Comparison of ENCODE assay signal across 8 cellular contexts in the genomic region with DNA sequence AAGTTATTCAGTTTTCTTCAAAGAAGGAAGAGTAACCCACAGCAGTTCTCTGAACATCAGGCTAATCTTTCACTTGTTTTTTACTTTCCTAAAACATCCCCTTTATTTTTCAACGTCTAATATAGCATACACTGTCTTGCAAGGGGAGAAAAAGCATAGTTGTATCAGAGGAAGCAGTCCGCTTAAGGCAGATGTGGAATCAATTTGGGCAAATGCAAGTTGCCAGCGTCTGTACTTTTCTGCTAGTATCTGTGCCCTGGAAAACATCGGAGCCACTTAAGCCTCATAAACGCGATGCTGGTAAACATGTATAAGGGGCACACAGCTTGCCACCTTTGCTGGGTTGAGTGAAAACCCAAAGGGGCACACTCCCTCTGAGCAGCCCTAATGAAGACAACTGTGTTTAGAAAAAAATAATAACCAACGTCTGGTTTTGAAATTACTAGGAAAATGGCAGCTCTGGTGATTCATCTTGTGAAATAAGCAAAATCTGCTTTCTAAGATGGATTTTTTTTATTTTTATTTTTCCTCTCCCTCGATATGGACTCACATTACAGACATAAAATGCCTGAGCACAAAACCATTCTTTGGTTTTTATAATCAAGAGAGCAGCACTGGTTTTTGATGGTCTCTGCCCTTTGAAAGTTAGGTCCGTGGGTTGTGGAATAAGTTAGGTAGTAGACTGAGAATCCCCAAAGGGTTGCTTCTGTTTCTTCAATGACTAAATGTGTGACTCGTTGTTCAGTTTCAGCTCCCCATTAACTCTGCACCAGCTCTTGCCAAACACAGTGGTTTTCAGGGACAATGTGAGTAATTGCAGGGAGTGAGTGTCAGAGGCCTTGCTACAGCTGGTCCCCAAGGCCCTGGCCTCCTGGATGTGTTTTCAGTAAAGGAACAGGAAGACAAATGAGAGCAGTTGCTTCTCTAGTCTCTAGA. TPM values are rescaled to one million over a fixed set of nuclear protein-coding genes. Genes with fewer than 3 reads are reported as not detected.
DNase-seq lines count a peak whose midpoint lies in the region; ATAC-seq, FAIRE-seq and TF ChIP-seq lines count a peak whose summit lies in the region.

No MANE protein-coding gene starts in this region.

- H3K27ac ChIP-seq in vagina, result no peak overlapping the region

- H3K27ac Mint-ChIP-seq in dendritic cell treated with granulocyte-macrophage colony-stimulating factor and Interleukin-4, amounts not matched to agents 40 ng/mL and 50 ng/mL, for 4 days, result peak overlapping the region; percentile 9
- peak overlapping the region in 1 of 2 donors; percentile 31 for H3K27ac Mint-ChIP-seq in effector memory CD8-positive, alpha-beta T cell

- TF ChIP-seq CTCF in vagina (IDR thresholded peaks at IDR 0.05), result no peak

- peaks cover 28% of the 10 kb centered on the region for H3K27me3 Mint-ChIP-seq in dendritic cell treated with granulocyte-macrophage colony-stimulating factor and Interleukin-4, amounts not matched to agents 40 ng/mL and 50 ng/mL, for 4 days
- H3K27me3 Mint-ChIP-seq in effector memory CD8-positive, alpha-beta T cell, result peaks cover 21 to 50% of the 10 kb centered on the region in 2 donors

- H3K36me3 Mint-ChIP-seq in dendritic cell treated with granulocyte-macrophage colony-stimulating factor and Interleukin-4, amounts not matched to agents 40 ng/mL and 50 ng/mL, for 4 days (ENCODE audit: low read depth), result no peaks in the 10 kb centered on the region
- no peaks in the 10 kb centered on the region for H3K36me3 Mint-ChIP-seq in effector memory CD8-positive, alpha-beta T cell (ENCODE audit: insufficient read depth)

- DNase-seq in GM12891 (ENCODE audit: insufficient read length, low spot score) (peak; percentile 21), HT1080 (ENCODE audit: low read depth) (peak; percentile 46), vagina (ENCODE audit: extremely low spot score in 2 of 2) (no peak), NCI-H1048 (lab: John Stamatoyannopoulos, UW) (no peak)
- peak; percentile 62 for DNase-seq in stimulated activated CD4-positive, alpha-beta T cell treated with anti-CD3 and anti-CD28 coated beads, Interleukin-4, amount 100 ng/mL, for 24 hours
- DNase-seq in effector memory CD8-positive, alpha-beta T cell, result no peak

- peak; percentile 86 for ATAC-seq in GM21515 (IDR thresholded peaks at IDR 0.05; ENCODE audit: unreplicated experiment)
- ATAC-seq in effector memory CD8-positive, alpha-beta T cell (replicated peaks), result no peak

- H3K9me3 Mint-ChIP-seq in dendritic cell treated with granulocyte-macrophage colony-stimulating factor and Interleukin-4, amounts not matched to agents 40 ng/mL and 50 ng/mL, for 4 days, result peaks cover 5% of the 10 kb centered on the region
- H3K9me3 Mint-ChIP-seq in effector memory CD8-positive, alpha-beta T cell, result peaks cover 0 to 2% of the 10 kb centered on the region in 2 donors

- intact Hi-C loops in dendritic cell treated with granulocyte-macrophage colony-stimulating factor and Interleukin-4, amounts not matched to agents 40 ng/mL and 50 ng/mL, for 4 days (cut with micrococcal nuclease), result no loop called here
- intact Hi-C loops in vagina (cut with DNase I), result no loop called here

- no peak overlapping the region for H3K4me3 ChIP-seq in vagina

- H3K4me1 ChIP-seq in vagina, result no peaks in the 10 kb centered on the region

- H3K27me3 ChIP-seq in vagina, result no peaks in the 10 kb centered on the region

- TF ChIP-seq POLR2A in GM12891 (IDR thresholded peaks at IDR 0.05; ENCODE audit: low read depth, low read length) (no peak), vagina (IDR thresholded peaks at IDR 0.05) (no peak)

- no peaks in the 10 kb centered on the region for H3K9me3 ChIP-seq in vagina

- H3K4me3 Mint-ChIP-seq in dendritic cell treated with granulocyte-macrophage colony-stimulating factor and Interleukin-4, amounts not matched to agents 40 ng/mL and 50 ng/mL, for 4 days, result no peak overlapping the region
- peak overlapping the region in 1 of 2 donors; percentile 43 for H3K4me3 Mint-ChIP-seq in effector memory CD8-positive, alpha-beta T cell

- peaks cover 21% of the 10 kb centered on the region for H3K4me1 Mint-ChIP-seq in dendritic cell treated with granulocyte-macrophage colony-stimulating factor and Interleukin-4, amounts not matched to agents 40 ng/mL and 50 ng/mL, for 4 days (ENCODE audit: low read depth)
- H3K4me1 Mint-ChIP-seq in effector memory CD8-positive, alpha-beta T cell (ENCODE audit: low read depth in 2 of 2), result peaks cover 11 to 15% of the 10 kb centered on the region in 2 donors

- peak; percentile 81 for FAIRE-seq in GM12891 (lab: Jason Lieb, UNC)

- no peaks in the 10 kb centered on the region for H3K36me3 ChIP-seq in vagina

TF ChIP-seq in GM12891, 5 proteins besides CTCF, POLR2A, EP300 and RAD21:
- TF ChIP-seq PAX5 (IDR thresholded peaks at IDR 0.05; ENCODE audit: insufficient read depth, low read length, severe bottlenecking) (no peak), TAF1 (IDR thresholded peaks at IDR 0.05; ENCODE audit: low read depth, low read length) (no peak), POU2F2 (IDR thresholded peaks at IDR 0.05; ENCODE audit: low read depth, low read length) (0 out of 2 replicates have a peak, but pooled peaks have one; percentile 26), SPI1 (IDR thresholded peaks at IDR 0.05; ENCODE audit: low read depth, low read length) (no peak), POLR2AphosphoS5 (IDR thresholded peaks at IDR 0.05; ENCODE audit: low read depth, low read length) (no peak)

RNA-seq across cellular contexts. Expression of a gene that starts 24.5 kb away (rescaled TPM):
- 31.2 TPM for polyA plus RNA-seq in GM12891 (2012; ENCODE audit: low read depth, missing spikeins)
- 44.5 and 53.5 TPM in 2 replicates for total RNA-seq in HT1080 (2014; rRNA removed; shearing (Covaris generic))
- 61.4 and 66.8 TPM in 2 replicates for polyA plus RNA-seq in HT1080 (2015; cell fraction: cytosol; rRNA removed)
- 12.4 and 19.9 TPM in 2 replicates for polyA plus RNA-seq in HT1080 (2015; cell fraction: nucleus; rRNA removed)
- 12.8 TPM for total RNA-seq in vagina

Comparison
In these comparisons a context has a peak if more than half of its experiments do, and no peak if none do; other contexts are left out.
1. DNase-seq: peak in GM12891 (single experiment), HT1080 (single experiment) and stimulated activated CD4-positive, alpha-beta T cell treated with anti-CD3 and anti-CD28 coated beads, Interleukin-4, amount 100 ng/mL, for 24 hours (single experiment); none in vagina (0 of 2), effector memory CD8-positive, alpha-beta T cell (0 of 3) and NCI-H1048 (single experiment).